Comparison of ENCODE assay signal across 19 cellular contexts in genomic region chr3:66812126-66812525, GRCh38.
DNase-seq lines count a peak whose midpoint lies in the region; ATAC-seq and TF ChIP-seq lines count a peak whose summit lies in the region.
"Had no signal": no experiment of that assay in that cellular context is flagged by ENCODE, and none has a peak within 500 bp of the region (broad histone marks: within the 10 kb centered on the region; RNA-seq: fewer than 3 reads in every experiment).

No MANE protein-coding gene starts in this region.

- DNase-seq in HFFc6 (peak; percentile 8), adipocyte (ENCODE audit: low read depth) (peak; percentile 45), fibroblast of gingiva (ENCODE audit: low read depth) (peak; percentile 16), non-pigmented ciliary epithelial cell (ENCODE audit: low read depth) (peak; percentile 44), NCI-H2081 (lab: John Stamatoyannopoulos, UW) (no peak), putamen (ENCODE audit: low spot score) (no peak), KBM-7 (no peak)
- DNase-seq: activated CD8-positive, alpha-beta T cell treated with anti-CD3 and anti-CD28 coated beads for 36 hours; activated naive CD8-positive, alpha-beta T cell treated with anti-CD3 and anti-CD28 coated beads, Interleukin-2, amount 50 U/mL, for 24 hours; activated T-cell treated with anti-CD3 and anti-CD28 coated beads, Interleukin-2, amount 50 U/mL, for 48 hours; GOT3; NCI-H1694; T-cell had no signal

- no peaks in the 10 kb centered on the region for H3K36me3 ChIP-seq in adipocyte (ENCODE audit: control insufficient read depth, insufficient read depth, low read length, severe bottlenecking)
- H3K36me3 ChIP-seq: BLaER1, right atrium auricular region, upper lobe of left lung had no signal

- no peaks in the 10 kb centered on the region for H3K27me3 ChIP-seq in adipocyte (replicated peaks; ENCODE audit: control insufficient read depth, insufficient read depth, low read length)
- H3K27me3 ChIP-seq: BLaER1, right atrium auricular region, upper lobe of left lung had no signal

- no peaks in the 10 kb centered on the region for H3K36me3 Mint-ChIP-seq in HFFc6 (ENCODE audit: low read depth)
- H3K36me3 Mint-ChIP-seq: T-cell had no signal

- in situ Hi-C loops in KBM-7 (cut with MboI; ENCODE audit: low pct_unique_long_range_greater_than_20kb, low sequenced_read_pairs): loop anchor here (25.0 kb wide), 1 partner anchor 550 kb away; no protein-coding TSS in a partner anchor

- peaks cover 4% of the 10 kb centered on the region for H3K27me3 Mint-ChIP-seq in HFFc6 (ENCODE audit: insufficient read depth)
- H3K27me3 Mint-ChIP-seq: activated CD8-positive, alpha-beta T cell treated with anti-CD3 and anti-CD28 coated beads for 36 hours; stimulated activated naive CD8-positive, alpha-beta T cell treated with anti-CD3 and anti-CD28 coated beads, Interleukin-15, Interleukin-2, amounts not matched to agents 100 ng/mL and 50 ng/mL, for 24 hours had no signal

- no peaks in the 10 kb centered on the region for H3K9me3 ChIP-seq in adipocyte (ENCODE audit: control insufficient read depth, low read length)
- H3K9me3 ChIP-seq: BLaER1, right atrium auricular region, upper lobe of left lung had no signal

- H3K9ac ChIP-seq in adipocyte (ENCODE audit: low read length): no peak overlapping the region
- H3K9ac ChIP-seq: BLaER1 had no signal

- peaks cover 8% of the 10 kb centered on the region for H3K4me1 Mint-ChIP-seq in HFFc6 (ENCODE audit: low read depth)
- H3K4me1 Mint-ChIP-seq: activated naive CD8-positive, alpha-beta T cell treated with anti-CD3 and anti-CD28 coated beads, Interleukin-2, amount 50 U/mL, for 24 hours had no signal

- no peak overlapping the region for H3K4me3 ChIP-seq in adipocyte (ENCODE audit: low read length)
- H3K4me3 ChIP-seq: BLaER1, right atrium auricular region, upper lobe of left lung had no signal

- ATAC-seq in HG03342 (IDR thresholded peaks at IDR 0.05; ENCODE audit: unreplicated experiment): no peak
- ATAC-seq: activated CD8-positive, alpha-beta T cell treated with anti-CD3 and anti-CD28 coated beads for 36 hours; activated naive CD8-positive, alpha-beta T cell treated with anti-CD3 and anti-CD28 coated beads, Interleukin-2, amount 50 U/mL, for 24 hours; Right ventricle myocardium inferior; T-cell had no signal

- H3K9me3 Mint-ChIP-seq in HFFc6: no peaks in the 10 kb centered on the region
- H3K9me3 Mint-ChIP-seq: activated CD8-positive, alpha-beta T cell treated with anti-CD3 and anti-CD28 coated beads for 36 hours; activated naive CD8-positive, alpha-beta T cell treated with anti-CD3 and anti-CD28 coated beads, Interleukin-2, amount 50 U/mL, for 24 hours; stimulated activated naive CD8-positive, alpha-beta T cell treated with anti-CD3 and anti-CD28 coated beads, Interleukin-15, Interleukin-2, amounts not matched to agents 100 ng/mL and 50 ng/mL, for 24 hours; T-cell had no signal

- no peak overlapping the region for H3K27ac Mint-ChIP-seq in HFFc6
- H3K27ac Mint-ChIP-seq: activated CD8-positive, alpha-beta T cell treated with anti-CD3 and anti-CD28 coated beads for 36 hours; activated naive CD8-positive, alpha-beta T cell treated with anti-CD3 and anti-CD28 coated beads, Interleukin-2, amount 50 U/mL, for 24 hours; stimulated activated naive CD8-positive, alpha-beta T cell treated with anti-CD3 and anti-CD28 coated beads, Interleukin-15, Interleukin-2, amounts not matched to agents 100 ng/mL and 50 ng/mL, for 24 hours; T-cell had no signal

- H3K4me1 ChIP-seq in adipocyte (ENCODE audit: control insufficient read depth, insufficient read depth, low read length): peaks cover 8% of the 10 kb centered on the region
- H3K4me1 ChIP-seq: BLaER1, right atrium auricular region had no signal

- no peak overlapping the region for H3K4me3 Mint-ChIP-seq in HFFc6
- H3K4me3 Mint-ChIP-seq: activated CD8-positive, alpha-beta T cell treated with anti-CD3 and anti-CD28 coated beads for 36 hours; activated naive CD8-positive, alpha-beta T cell treated with anti-CD3 and anti-CD28 coated beads, Interleukin-2, amount 50 U/mL, for 24 hours; stimulated activated naive CD8-positive, alpha-beta T cell treated with anti-CD3 and anti-CD28 coated beads, Interleukin-15, Interleukin-2, amounts not matched to agents 100 ng/mL and 50 ng/mL, for 24 hours; T-cell had no signal

- no peak for TF ChIP-seq CTCF in HFFc6 (IDR thresholded peaks at IDR 0.05)

Comparison
In these comparisons a context has a peak if more than half of its experiments do, and no peak if none do; other contexts are left out.
1. DNase-seq: peak in HFFc6 (single experiment), adipocyte (single experiment), fibroblast of gingiva (single experiment) and non-pigmented ciliary epithelial cell (single experiment); none in NCI-H2081 (0 of 2), putamen (single experiment) and KBM-7 (single experiment).